19 cellular contexts compared by ENCODE assay signal in the genomic region with DNA sequence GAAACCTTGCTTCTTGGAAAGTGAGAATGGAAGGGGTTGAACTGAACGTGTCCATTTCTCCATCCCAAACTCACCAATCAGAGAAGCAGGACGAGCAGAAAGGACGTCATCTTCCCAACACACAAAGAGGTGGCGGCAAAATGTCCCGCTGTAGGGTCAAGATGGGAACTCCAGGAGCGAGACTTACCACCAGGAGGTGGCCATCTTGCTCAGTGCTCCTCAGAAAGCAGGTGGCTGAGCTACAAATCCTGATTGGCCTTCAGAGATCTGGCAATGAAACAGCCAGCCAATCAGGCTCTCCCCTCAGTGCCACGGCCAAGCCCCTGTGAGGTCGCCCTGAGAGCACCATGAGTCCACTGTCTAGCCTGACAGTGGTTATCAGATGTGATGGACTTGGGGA.
"Had no signal": no experiment of that assay in that cellular context is flagged by ENCODE, and none has a peak within 500 bp of the region (broad histone marks: within the 10 kb centered on the region; RNA-seq: fewer than 3 reads in every experiment).

No MANE protein-coding gene starts in this region.

- H3K36me3 ChIP-seq: heart left ventricle, lower lobe of right lung, neural progenitor cell, ovary, sigmoid colon, spleen, tibial artery had no signal

- H3K4me2 ChIP-seq: neural progenitor cell had no signal

- H3K27me3 ChIP-seq: neural progenitor cell, ovary, sigmoid colon, spleen, tibial artery had no signal

- H3K9ac ChIP-seq: neural progenitor cell had no signal

- H3K27ac ChIP-seq: epithelial cell of prostate, heart left ventricle, lower lobe of right lung, neural progenitor cell, ovary, sigmoid colon, spleen, tibial artery had no signal

- H3K4me3 ChIP-seq: heart left ventricle, lower lobe of right lung, neural progenitor cell, ovary, sigmoid colon, spleen, tibial artery had no signal

- DNase-seq: activated B cell treated with CpG ODN at 0.5 μM for 24 hours; activated CD4-positive, alpha-beta T cell treated with anti-CD3 and anti-CD28 coated beads for 48 hours; activated CD8-positive, alpha-beta T cell treated with anti-CD3 and anti-CD28 coated beads for 36 hours; activated effector memory CD4-positive, alpha-beta T cell treated with Interleukin-2 at 50 U/mL for 16 hours; activated naive CD4-positive, alpha-beta T cell treated with anti-CD3 and anti-CD28 coated beads, Interleukin-2, amount 50 U/mL, for 16 hours; activated T-cell treated with anti-CD3 and anti-CD28 coated beads, Interleukin-2, amount 50 U/mL, for 4 hours; dermis blood vessel endothelial cell; effector memory CD8-positive, alpha-beta T cell; foreskin melanocyte; heart left ventricle; left colon; lower lobe of right lung; ovary; sigmoid colon; spleen; stimulated activated CD4-positive, alpha-beta T cell treated with anti-CD3 and anti-CD28 coated beads, Interleukin-1b, Interleukin-23, amount 100 ng/mL, for 48 hours; tibial artery had no signal

- H3K4me1 ChIP-seq: heart left ventricle, lower lobe of right lung, neural progenitor cell, sigmoid colon, spleen, tibial artery had no signal
